In genomic region chr9:109918359-109919163, GRCh38 we compare ENCODE assay signal across 8 cellular contexts.
A peak's percentile ranks its signal among the peaks of the same experiment; 100 is the strongest.
DNase-seq lines count a peak whose midpoint lies in the region; ATAC-seq lines count a peak whose summit lies in the region.

No MANE protein-coding gene starts in this region.

- DNase-seq in NCI-H1436 treated with DMSO at 0.1 percent for 48 hours (lab: John Stamatoyannopoulos, UW) = peak; percentile 85
- DNase-seq in activated effector memory CD4-positive, alpha-beta T cell treated with anti-CD3 and anti-CD28 coated beads, Interleukin-2, amount 50 U/mL, for 16 hours = peak; percentile 72
- peak; percentile 48 to 55 for DNase-seq in stimulated activated CD4-positive, alpha-beta T cell treated with anti-CD3 and anti-CD28 coated beads, Interleukin-2, amount 100 ng/mL, for 24 hours
- DNase-seq in NCI-H446 treated with DMSO at 0.1 percent for 48 hours (lab: John Stamatoyannopoulos, UW) = no peak
- DNase-seq in AG08396 (ENCODE audit: low spot score) = no peak
- DNase-seq in glomerular visceral epithelial cell (ENCODE audit: extremely low spot score) = no peak

- peak; percentile 48 for ATAC-seq in GM18508 (IDR thresholded peaks at IDR 0.05; ENCODE audit: insufficient read depth, unreplicated experiment)
- ATAC-seq in HG02588 (IDR thresholded peaks at IDR 0.05; ENCODE audit: unreplicated experiment) = peak; percentile 52

Comparison
In these comparisons a context has a peak if more than half of its experiments do, and no peak if none do; other contexts are left out.
1. DNase-seq: peak in NCI-H1436 treated with DMSO at 0.1 percent for 48 hours (single experiment), activated effector memory CD4-positive, alpha-beta T cell treated with anti-CD3 and anti-CD28 coated beads, Interleukin-2, amount 50 U/mL, for 16 hours (single experiment) and stimulated activated CD4-positive, alpha-beta T cell treated with anti-CD3 and anti-CD28 coated beads, Interleukin-2, amount 100 ng/mL, for 24 hours (2 of 2); none in NCI-H446 treated with DMSO at 0.1 percent for 48 hours (single experiment), AG08396 (single experiment) and glomerular visceral epithelial cell (single experiment).